Comparison of ENCODE assay signal across 12 cellular contexts in genomic region chr3:14876942-14877341, GRCh38. TPM values are rescaled to one million over a fixed set of nuclear protein-coding genes. Genes with fewer than 3 reads are reported as not detected.
DNase-seq lines count a peak whose midpoint lies in the region; ATAC-seq and TF ChIP-seq lines count a peak whose summit lies in the region.
"Had no signal": no experiment of that assay in that cellular context is flagged by ENCODE, and none has a peak within 500 bp of the region (broad histone marks: within the 10 kb centered on the region; RNA-seq: fewer than 3 reads in every experiment).

No MANE protein-coding gene starts in this region.

- H2AFZ ChIP-seq in neuronal stem cell (ENCODE audit: low read length), result no peak overlapping the region

- H3K4me3 ChIP-seq in fibroblast of pulmonary artery (replicated peaks; ENCODE audit: low read depth, low read length) (no peak overlapping the region), neuronal stem cell (ENCODE audit: low read length in 2 of 2) (no peak overlapping the region), WERI-Rb-1 (ENCODE audit: low read depth, low read length) (no peak overlapping the region)
- H3K4me3 ChIP-seq: SK-N-MC had no signal

- no peak overlapping the region for H4K91ac ChIP-seq in neuronal stem cell (ENCODE audit: low read depth, low read length, poor library complexity)

- H3K4me1 ChIP-seq in neuronal stem cell (ENCODE audit: control insufficient read depth in 2 of 2, insufficient read depth in 1 of 2, low read depth in 1 of 2, low read length in 2 of 2), result peaks cover 0 to 4% of the 10 kb centered on the region in 2 donors

- ATAC-seq in HG02870 (IDR thresholded peaks at IDR 0.05; ENCODE audit: unreplicated experiment), result no peak
- ATAC-seq in GM21786 (IDR thresholded peaks at IDR 0.05; ENCODE audit: unreplicated experiment), result no peak

- H3K9me3 ChIP-seq in neuronal stem cell (replicated peaks in 1 of 2; ENCODE audit: control insufficient read depth in 2 of 2, insufficient read depth in 1 of 2, low read depth in 1 of 2, low read length in 2 of 2), result no peaks in the 10 kb centered on the region
- H3K9me3 ChIP-seq in WERI-Rb-1 (ENCODE audit: severe bottlenecking), result no peaks in the 10 kb centered on the region

- no peak for TF ChIP-seq CTCF in fibroblast of pulmonary artery (IDR thresholded peaks at IDR 0.05; ENCODE audit: low read length, missing control alignments)
- no peak for TF ChIP-seq CTCF in WERI-Rb-1 (IDR thresholded peaks at IDR 0.05; ENCODE audit: low read depth, low read length)

- no peak overlapping the region for H2BK15ac ChIP-seq in neuronal stem cell (ENCODE audit: low read length)

- peak; percentile 71 for DNase-seq in AG20443 (ENCODE audit: low spot score)
- peak; percentile 22 to 54 for DNase-seq in NCI-H526 (lab: John Stamatoyannopoulos, UW)
- DNase-seq in fibroblast of pulmonary artery (ENCODE audit: low read depth), result peak; percentile 28
- DNase-seq in neuronal stem cell (ENCODE audit: low spot score), result no peak
- no peak for DNase-seq in WERI-Rb-1
- no peak for DNase-seq in NCI-H1105 (lab: John Stamatoyannopoulos, UW)
- DNase-seq: COR-L47; cortex of kidney; stimulated activated CD4-positive, alpha-beta T cell treated with anti-CD3 and anti-CD28 coated beads, Interleukin-4, amount 100 ng/mL, for 4 hours had no signal

- H4K8ac ChIP-seq in neuronal stem cell (ENCODE audit: low read depth, low read length), result no peak overlapping the region

- no peaks in the 10 kb centered on the region for H3K36me3 ChIP-seq in neuronal stem cell (replicated peaks in 1 of 2; ENCODE audit: control insufficient read depth in 2 of 2, insufficient read depth in 2 of 2, low read length in 2 of 2)
- H3K36me3 ChIP-seq in WERI-Rb-1, result no peaks in the 10 kb centered on the region

- H2BK120ac ChIP-seq in neuronal stem cell (ENCODE audit: low read depth, low read length), result no peak overlapping the region

- no CpG with 5 or more reads among the region's 11 CpGs for WGBS in neuronal stem cell (ENCODE audit: extremely low coverage in 2 of 2, insufficient read length in 2 of 2, insufficient replicate concordance in 1 of 2), 2 donors

- H3K23ac ChIP-seq in neuronal stem cell (ENCODE audit: low read depth, low read length, poor library complexity), result no peak overlapping the region

- H3K27me3 ChIP-seq in neuronal stem cell (ENCODE audit: control insufficient read depth in 3 of 3, insufficient read depth in 3 of 3, low read depth in 1 of 3, low read length in 3 of 3), result peaks cover 0 to 10% (median 0%) of the 10 kb centered on the region in 3 experiments
- H3K27me3 ChIP-seq in WERI-Rb-1 (ENCODE audit: insufficient read depth, low read depth, severe bottlenecking), result peaks cover 24% of the 10 kb centered on the region

- H3K27ac ChIP-seq in neuronal stem cell (replicated peaks; ENCODE audit: low read length) (no peak overlapping the region), WERI-Rb-1 (no peak overlapping the region)
- H3K27ac ChIP-seq: SK-N-MC had no signal

- H3K4ac ChIP-seq in neuronal stem cell (ENCODE audit: low read length), result no peak overlapping the region

- no peak overlapping the region for H2BK5ac ChIP-seq in neuronal stem cell (ENCODE audit: low read length)

- H3K14ac ChIP-seq in neuronal stem cell (ENCODE audit: low read length), result no peak overlapping the region

- peak overlapping the region; percentile 63 for H2AK5ac ChIP-seq in neuronal stem cell (ENCODE audit: low read depth, low read length)

- no peaks in the 10 kb centered on the region for H3K79me1 ChIP-seq in neuronal stem cell (ENCODE audit: low read depth, low read length)

- no peak overlapping the region for H2BK12ac ChIP-seq in neuronal stem cell (ENCODE audit: low read length)

- H3K18ac ChIP-seq in neuronal stem cell (ENCODE audit: low read length), result no peak overlapping the region

- no peak overlapping the region for H3K4me2 ChIP-seq in neuronal stem cell (ENCODE audit: insufficient read depth, low read length, poor library complexity, severe bottlenecking)

- no peak overlapping the region for H3K9ac ChIP-seq in neuronal stem cell (ENCODE audit: low read depth, low read length, poor library complexity)

RNA-seq across cellular contexts. Expression of gene FGD5, which starts 58.2 kb away (rescaled TPM):
- polyA plus RNA-seq in neuronal stem cell (2013, experiment 1 of 2), result 0.39 TPM
- 0.43 TPM for polyA plus RNA-seq in neuronal stem cell (2013, experiment 2 of 2)

Comparison
In these comparisons a context has a peak if more than half of its experiments do, and no peak if none do; other contexts are left out.
1. DNase-seq: peak in AG20443 (single experiment), NCI-H526 (2 of 2) and fibroblast of pulmonary artery (single experiment); none in neuronal stem cell (single experiment), WERI-Rb-1 (single experiment) and NCI-H1105 (single experiment).